Comparison of ENCODE assay signal across 8 cellular contexts in genomic region chr10:110501142-110501937, GRCh38. TPM values are rescaled to one million over a fixed set of nuclear protein-coding genes. Genes with fewer than 3 reads are reported as not detected.
DNase-seq lines count a peak whose midpoint lies in the region; ATAC-seq and TF ChIP-seq lines count a peak whose summit lies in the region.

No MANE protein-coding gene starts in this region.

- TF ChIP-seq CTCF in WTC11 (IDR thresholded peaks at IDR 0.05) (no peak), colonic mucosa (IDR thresholded peaks at IDR 0.05) (no peak)

- ATAC-seq in WTC11 (peak; percentile 13), left lobe of liver (peak; percentile 2), GM21528 (IDR thresholded peaks at IDR 0.05; ENCODE audit: low FRiP score, unreplicated experiment) (no peak)

- H3K27me3 Mint-ChIP-seq in IgD-negative memory B cell (peaks cover 20% of the 10 kb centered on the region), WTC11 (ENCODE audit: low read depth) (peaks cover 14% of the 10 kb centered on the region)

- no peak overlapping the region for H3K4me3 ChIP-seq in colonic mucosa

- peaks cover 8% of the 10 kb centered on the region for H3K27me3 ChIP-seq in colonic mucosa

- H3K9ac ChIP-seq in colonic mucosa (ENCODE audit: low read depth in 2 of 2, low read length in 2 of 2), result peak overlapping the region in 1 of 2 donors; percentile 36

- no peaks in the 10 kb centered on the region for H3K36me3 ChIP-seq in colonic mucosa

- H3K27ac Mint-ChIP-seq in IgD-negative memory B cell (peak overlapping the region; percentile 19 to 85 (median 81)), WTC11 (peak overlapping the region; percentile 76)

- intact Hi-C loops in colonic mucosa (cut with DNase I), result no loop called here

- POLR2A ChIA-PET in WTC11 (lab: Charles Lee), result interaction anchor here (0.9 to 1.5 kb wide), 2 partner anchors 12 to 30 kb away, joined by 3 to 4 read pairs; no protein-coding TSS in a partner anchor

- no peaks in the 10 kb centered on the region for H3K9me3 ChIP-seq in colonic mucosa

- CTCF ChIA-PET in WTC11 (lab: Charles Lee), result interaction anchor here (0.6 to 3.9 kb wide), 7 partner anchors 11 to 190 kb away, joined by 3 to 51 read pairs (median 4); no protein-coding TSS in a partner anchor

- H3K9me3 Mint-ChIP-seq in IgD-negative memory B cell, result no peaks in the 10 kb centered on the region
- no peaks in the 10 kb centered on the region for H3K9me3 Mint-ChIP-seq in WTC11

- H3K4me1 Mint-ChIP-seq in IgD-negative memory B cell (peaks cover 33 to 56% (median 55%) of the 10 kb centered on the region in 3 donors), WTC11 (peaks cover 60% of the 10 kb centered on the region)

- H3K36me3 Mint-ChIP-seq in IgD-negative memory B cell, result no peaks in the 10 kb centered on the region
- H3K36me3 Mint-ChIP-seq in WTC11, result peaks cover 41% of the 10 kb centered on the region

- peak overlapping the region; percentile 77 for H3K27ac ChIP-seq in colonic mucosa

- H3K4me3 Mint-ChIP-seq in IgD-negative memory B cell, result peak overlapping the region in 3 of 4 donors; percentile 81 to 85 (median 83)
- H3K4me3 Mint-ChIP-seq in WTC11, result peak overlapping the region; percentile 89

- peaks cover 7% of the 10 kb centered on the region for H3K4me1 ChIP-seq in colonic mucosa

- DNase-seq in activated naive CD4-positive, alpha-beta T cell treated with Interleukin-2 at 50 U/mL for 16 hours, result peak; percentile 74
- no peak for DNase-seq in activated naive CD4-positive, alpha-beta T cell (lab: John Stamatoyannopoulos, UW)
- peak; percentile 62 for DNase-seq in WTC11 (ENCODE audit: low spot score)
- peak; percentile 90 for DNase-seq in colonic mucosa
- peak; percentile 52 for DNase-seq in left lobe of liver (ENCODE audit: low spot score)
- DNase-seq in stimulated activated CD4-positive, alpha-beta T cell treated with anti-CD3 and anti-CD28 coated beads, Interleukin-4, amount 100 ng/mL, for 48 hours (ENCODE audit: low read depth in 2 of 2), result peak; percentile 42 to 66

TF ChIP-seq in WTC11, 78 proteins besides CTCF, POLR2A, EP300 and RAD21:
- TF ChIP-seq E2F5 (CRISPR knock-in tag; IDR thresholded peaks at IDR 0.05) (no peak), NFE2L1 (CRISPR knock-in tag; IDR thresholded peaks at IDR 0.05) (no peak), MAX (CRISPR knock-in tag; IDR thresholded peaks at IDR 0.05) (peak; percentile 31; the same call in 1 of the 2 replicates), JAZF1 (CRISPR knock-in tag; IDR thresholded peaks at IDR 0.05) (no peak)

RNA-seq across cellular contexts. Expression of gene DUSP5, which starts 3.6 kb away (rescaled TPM):
- polyA plus RNA-seq in IgD-negative memory B cell, result 3.7 TPM
- total RNA-seq in WTC11 (2021), result 31.4 to 55.1 TPM (median 33.1 TPM) in 3 replicates
- 10 to 100 TPM in 1 of 2 donors, 1 to 10 TPM in 1; 6.2 to 22.0 TPM for total RNA-seq in colonic mucosa
- 3.8 TPM for total RNA-seq in left lobe of liver

Comparison
In these comparisons a context has a peak if more than half of its experiments do, and no peak if none do; other contexts are left out.
1. DNase-seq: peak in activated naive CD4-positive, alpha-beta T cell treated with Interleukin-2 at 50 U/mL for 16 hours (single experiment), WTC11 (single experiment), colonic mucosa (single experiment), left lobe of liver (single experiment) and stimulated activated CD4-positive, alpha-beta T cell treated with anti-CD3 and anti-CD28 coated beads, Interleukin-4, amount 100 ng/mL, for 48 hours (2 of 2); none in activated naive CD4-positive, alpha-beta T cell (0 of 4).